8 cellular contexts compared by ENCODE assay signal in the genomic region with DNA sequence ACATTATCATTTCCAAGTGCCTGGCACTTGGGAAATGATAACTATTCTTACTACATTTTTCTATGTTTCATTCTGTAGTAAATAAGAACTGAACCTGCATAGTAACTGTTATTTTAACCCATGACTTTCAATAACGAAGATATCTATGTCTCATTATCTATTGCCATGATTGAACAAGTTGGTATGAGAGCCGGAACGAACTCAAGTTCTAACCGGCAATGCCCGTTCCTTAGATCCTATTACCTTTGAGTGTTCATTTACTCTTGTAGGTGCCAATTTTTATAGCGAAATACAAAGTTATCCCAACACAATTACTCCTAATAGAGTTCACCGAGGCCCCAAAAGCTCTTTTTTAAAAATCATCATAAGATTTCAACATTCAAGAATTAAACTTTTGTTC. TPM values are rescaled to one million over a fixed set of nuclear protein-coding genes. Genes with fewer than 3 reads are reported as not detected.
DNase-seq lines count a peak whose midpoint lies in the region; ATAC-seq and TF ChIP-seq lines count a peak whose summit lies in the region.

No MANE protein-coding gene starts in this region.

- H3K27ac ChIP-seq in caudate nucleus (ENCODE audit: low read depth, low read length) = peak overlapping the region; percentile 49
- peak overlapping the region; percentile 75 to 86 (median 79) for H3K27ac ChIP-seq in thyroid gland

- TF ChIP-seq CTCF in mesothelial cell of epicardium (IDR thresholded peaks at IDR 0.05; ENCODE audit: unreplicated experiment) = no peak
- TF ChIP-seq CTCF in thyroid gland (IDR thresholded peaks at IDR 0.05) = no peak

- H3K36me3 Mint-ChIP-seq in activated T-cell treated with anti-CD3 and anti-CD28 coated beads, Interleukin-2, amount 50 U/mL, for 72 hours (ENCODE audit: insufficient read depth in 2 of 2) = no peaks in the 10 kb centered on the region
- no peaks in the 10 kb centered on the region for H3K36me3 Mint-ChIP-seq in activated T-cell treated with anti-CD3 and anti-CD28 coated beads, Interleukin-2, amount 50 U/mL, for 24 hours (ENCODE audit: low read depth)
- H3K36me3 Mint-ChIP-seq in mesothelial cell of epicardium = no peaks in the 10 kb centered on the region

- H3K4me3 ChIP-seq in thyroid gland (replicated peaks in 1 of 3) = no peak overlapping the region

- no peaks in the 10 kb centered on the region for H3K9me3 Mint-ChIP-seq in activated T-cell treated with anti-CD3 and anti-CD28 coated beads, Interleukin-2, amount 50 U/mL, for 72 hours
- no peaks in the 10 kb centered on the region for H3K9me3 Mint-ChIP-seq in activated T-cell treated with anti-CD3 and anti-CD28 coated beads, Interleukin-2, amount 50 U/mL, for 24 hours
- H3K9me3 Mint-ChIP-seq in mesothelial cell of epicardium = no peaks in the 10 kb centered on the region

- no peaks in the 10 kb centered on the region for H3K27me3 ChIP-seq in thyroid gland

- intact Hi-C loops in thyroid gland (cut with DNase I) = loop anchor here (10.0 kb wide), 1 partner anchor 114 kb away; no protein-coding TSS in a partner anchor

- H3K4me3 Mint-ChIP-seq in activated T-cell treated with anti-CD3 and anti-CD28 coated beads, Interleukin-2, amount 50 U/mL, for 72 hours = peak overlapping the region; percentile 86 to 87
- H3K4me3 Mint-ChIP-seq in activated T-cell treated with anti-CD3 and anti-CD28 coated beads, Interleukin-2, amount 50 U/mL, for 24 hours = no peak overlapping the region
- H3K4me3 Mint-ChIP-seq in mesothelial cell of epicardium = peak overlapping the region; percentile 87

- DNase-seq in activated T-cell treated with anti-CD3 and anti-CD28 coated beads, Interleukin-2, amount 50 U/mL, for 72 hours = no peak
- no peak for DNase-seq in activated T-cell treated with anti-CD3 and anti-CD28 coated beads, Interleukin-2, amount 50 U/mL, for 24 hours
- DNase-seq in caudate nucleus (lab: John Stamatoyannopoulos, UW) = no peak
- DNase-seq in mesothelial cell of epicardium (ENCODE audit: low spot score in 2 of 2, unreplicated experiment in 2 of 2) = no peak
- DNase-seq in thyroid gland = no peak
- no peak for DNase-seq in NCI-H1092 (lab: John Stamatoyannopoulos, UW)
- DNase-seq in epidermal melanocyte (ENCODE audit: insufficient read length, low spot score) = no peak
- no peak for DNase-seq in COR-L47 (lab: John Stamatoyannopoulos, UW)

- H3K9me3 ChIP-seq in thyroid gland = no peaks in the 10 kb centered on the region

- H3K27ac Mint-ChIP-seq in activated T-cell treated with anti-CD3 and anti-CD28 coated beads, Interleukin-2, amount 50 U/mL, for 72 hours = no peak overlapping the region
- no peak overlapping the region for H3K27ac Mint-ChIP-seq in activated T-cell treated with anti-CD3 and anti-CD28 coated beads, Interleukin-2, amount 50 U/mL, for 24 hours
- H3K27ac Mint-ChIP-seq in mesothelial cell of epicardium = no peak overlapping the region

- peaks cover 4% of the 10 kb centered on the region for H3K4me1 Mint-ChIP-seq in activated T-cell treated with anti-CD3 and anti-CD28 coated beads, Interleukin-2, amount 50 U/mL, for 72 hours (ENCODE audit: low read depth)
- H3K4me1 Mint-ChIP-seq in activated T-cell treated with anti-CD3 and anti-CD28 coated beads, Interleukin-2, amount 50 U/mL, for 24 hours (ENCODE audit: low read depth) = peaks cover 15% of the 10 kb centered on the region
- peaks cover 39% of the 10 kb centered on the region for H3K4me1 Mint-ChIP-seq in mesothelial cell of epicardium

- TF ChIP-seq POLR2A in thyroid gland (IDR thresholded peaks at IDR 0.05) = no peak

- ATAC-seq in activated T-cell treated with anti-CD3 and anti-CD28 coated beads, Interleukin-2, amount 50 U/mL, for 72 hours (replicated peaks in 1 of 2) = no peak

- peaks cover 8 to 17% of the 10 kb centered on the region in 2 donors for H3K4me1 ChIP-seq in thyroid gland

- H3K36me3 ChIP-seq in thyroid gland = no peaks in the 10 kb centered on the region

- peaks cover 79% of the 10 kb centered on the region for H3K27me3 Mint-ChIP-seq in activated T-cell treated with anti-CD3 and anti-CD28 coated beads, Interleukin-2, amount 50 U/mL, for 72 hours (ENCODE audit: low read depth)
- H3K27me3 Mint-ChIP-seq in activated T-cell treated with anti-CD3 and anti-CD28 coated beads, Interleukin-2, amount 50 U/mL, for 24 hours = peaks cover 71% of the 10 kb centered on the region
- peaks cover 25% of the 10 kb centered on the region for H3K27me3 Mint-ChIP-seq in mesothelial cell of epicardium (ENCODE audit: low read depth)

- 85 to 88% methylated on average over 7 of the region's 7 CpGs for WGBS in thyroid gland, 2 donors

RNA-seq across cellular contexts. Expression of a gene that starts 0.9 kb away (rescaled TPM):
- total RNA-seq in activated T-cell treated with anti-CD3 and anti-CD28 coated beads, Interleukin-2, amount 50 U/mL, for 72 hours = 1 to 10 TPM; 2.4 TPM
- 21.1 to 22.8 TPM (median 22.3 TPM) in 3 replicates for total RNA-seq in mesothelial cell of epicardium
- total RNA-seq in thyroid gland = 10 to 100 TPM; 41.5 to 59.6 (median 52.7) TPM
